ENCODE assay signal across 8 cellular contexts in genomic region chr9:132670359-132670815, GRCh38. TPM values are rescaled to one million over a fixed set of nuclear protein-coding genes. Genes with fewer than 3 reads are reported as not detected.
DNase-seq lines count a peak whose midpoint lies in the region; ATAC-seq and TF ChIP-seq lines count a peak whose summit lies in the region.

GTF3C4 (plus strand) TSS chr9:132670464; CDS start chr9:132670599, 135 bp downstream.

- H3K27ac ChIP-seq in dorsolateral prefrontal cortex (peak within 1 kb of the TSS; percentile 72 to 99 (median 97)), lower lobe of right lung (peak within 1 kb of the TSS; percentile 97)

- H3K4me1 ChIP-seq in lower lobe of right lung, result peaks cover 35% of the 10 kb centered on the region

- intact Hi-C loops in activated CD4-positive, alpha-beta T cell treated with anti-CD3 and anti-CD28 coated beads, Interleukin-2, amount 10 ng/mL, durations not matched to agents 24 days and 14 days (cut with micrococcal nuclease), result loop anchor here (2.0 to 5.0 kb wide), 4 partner anchors 98 to 318 kb away; partner anchors contain the start of genes AK8, SETX, SPACA9 and TTF1
- intact Hi-C loops in dorsolateral prefrontal cortex (cut with DNase I) (loop anchor here in 1 of 2 donors (5.0 kb wide), 2 partner anchors 207 to 593 kb away; partner anchors contain the start of genes AK8, MED27 and SPACA9), lower lobe of right lung (cut with DNase I) (no loop called here)

- H3K36me3 Mint-ChIP-seq in activated CD4-positive, alpha-beta T cell treated with anti-CD3 and anti-CD28 coated beads, Interleukin-2, amount 10 ng/mL, durations not matched to agents 24 days and 14 days (ENCODE audit: low read depth), result peaks cover 20% of the 10 kb centered on the region

- H3K27me3 Mint-ChIP-seq in activated CD4-positive, alpha-beta T cell treated with anti-CD3 and anti-CD28 coated beads, Interleukin-2, amount 10 ng/mL, durations not matched to agents 24 days and 14 days, result no peaks in the 10 kb centered on the region

- no peaks in the 10 kb centered on the region for H3K27me3 ChIP-seq in dorsolateral prefrontal cortex
- H3K27me3 ChIP-seq in lower lobe of right lung (ENCODE audit: low read depth), result no peaks in the 10 kb centered on the region

- H3K9me3 Mint-ChIP-seq in activated CD4-positive, alpha-beta T cell treated with anti-CD3 and anti-CD28 coated beads, Interleukin-2, amount 10 ng/mL, durations not matched to agents 24 days and 14 days, result no peaks in the 10 kb centered on the region

- H3K36me3 ChIP-seq in lower lobe of right lung, result no peaks in the 10 kb centered on the region

- H3K4me3 Mint-ChIP-seq in activated CD4-positive, alpha-beta T cell treated with anti-CD3 and anti-CD28 coated beads, Interleukin-2, amount 10 ng/mL, durations not matched to agents 24 days and 14 days, result peak within 1 kb of the TSS; percentile 96

- H3K27ac Mint-ChIP-seq in activated CD4-positive, alpha-beta T cell treated with anti-CD3 and anti-CD28 coated beads, Interleukin-2, amount 10 ng/mL, durations not matched to agents 24 days and 14 days, result peak within 1 kb of the TSS; percentile 93

- H3K4me1 Mint-ChIP-seq in activated CD4-positive, alpha-beta T cell treated with anti-CD3 and anti-CD28 coated beads, Interleukin-2, amount 10 ng/mL, durations not matched to agents 24 days and 14 days, result peaks cover 39% of the 10 kb centered on the region

- DNase-seq in activated T-cell treated with anti-CD3 and anti-CD28 coated beads for 1 hour (ENCODE audit: low read depth) (peak; percentile 83), NCI-H510A (lab: John Stamatoyannopoulos, UW) (peak; percentile 53), dorsolateral prefrontal cortex (peak; percentile 73 to 89 (median 80)), lower lobe of right lung (peak; percentile 92)
- no peak for DNase-seq in activated T-cell treated with anti-CD3 and anti-CD28 coated beads, Interleukin-2, amount 50 U/mL, for 1 hour
- peak; percentile 96 for DNase-seq in activated CD4-positive, alpha-beta T cell treated with anti-CD3 and anti-CD28 coated beads, Interleukin-2, amount 10 ng/mL, durations not matched to agents 24 days and 14 days
- peak; percentile 75 to 78 (median 76) for DNase-seq in stimulated activated CD4-positive, alpha-beta T cell treated with anti-CD3 and anti-CD28 coated beads, TNF-alpha, amount 100 ng/mL, for 24 hours (ENCODE audit: low read depth in 3 of 3)

- no peaks in the 10 kb centered on the region for H3K9me3 ChIP-seq in lower lobe of right lung

- ATAC-seq in HG03060 (IDR thresholded peaks at IDR 0.05; ENCODE audit: low read depth, unreplicated experiment), result peak; percentile 23
- peak; percentile 92 to 95 for ATAC-seq in lower lobe of right lung

- H3K4me3 ChIP-seq in dorsolateral prefrontal cortex (peak within 1 kb of the TSS; percentile 78 to 100 (median 98)), lower lobe of right lung (peak within 1 kb of the TSS; percentile 100)

- peak in 2 of 56 donors; percentile 30 to 31 for TF ChIP-seq CTCF in dorsolateral prefrontal cortex (IDR thresholded peaks at IDR 0.05 in 54 of 56, conservative IDR thresholded peaks at IDR 0.05 in 2 of 56; ENCODE audit: low read depth in 1 of 56, partially characterized antibody in 56 of 56)
- no peak for TF ChIP-seq CTCF in lower lobe of right lung (IDR thresholded peaks at IDR 0.05)

RNA-seq across cellular contexts. Expression of gene GTF3C4, which starts in this region (rescaled TPM):
- total RNA-seq in activated CD4-positive, alpha-beta T cell treated with anti-CD3 and anti-CD28 coated beads, Interleukin-2, amount 10 ng/mL, durations not matched to agents 24 days and 14 days, result 19.4 and 19.5 TPM in 2 replicates
- total RNA-seq in dorsolateral prefrontal cortex, result 10 to 100 TPM; 10.0 to 21.3 (median 16.2) TPM
- total RNA-seq in lower lobe of right lung, result 14.0 TPM
